ENCODE assay signal across 24 cellular contexts in genomic region chr3:23114479-23114878, GRCh38.
DNase-seq lines count a peak whose midpoint lies in the region; ATAC-seq and TF ChIP-seq lines count a peak whose summit lies in the region.
"Had no signal": no experiment of that assay in that cellular context is flagged by ENCODE, and none has a peak within 500 bp of the region (broad histone marks: within the 10 kb centered on the region; RNA-seq: fewer than 3 reads in every experiment).

No MANE protein-coding gene starts in this region.

- peaks cover 0 to 4% (median 0%) of the 10 kb centered on the region in 7 donors for H3K9me3 Mint-ChIP-seq in CD14-positive monocyte
- H3K9me3 Mint-ChIP-seq: activated CD4-positive, alpha-beta T cell treated with anti-CD3 and anti-CD28 coated beads, Interleukin-2, amount 10 ng/mL, durations not matched to agents 24 days and 14 days; activated naive CD8-positive, alpha-beta T cell treated with anti-CD3 and anti-CD28 coated beads, Interleukin-2, amount 50 U/mL, for 24 hours; activated T-cell treated with anti-CD3 and anti-CD28 coated beads, Interleukin-2, amount 50 U/mL, for 24 hours; GM23338; neural progenitor cell had no signal

- peak overlapping the region; percentile 90 for H3K27ac ChIP-seq in VCaP
- H3K27ac ChIP-seq: lower lobe of right lung, parathyroid adenoma, SK-N-MC, upper lobe of left lung had no signal

- H3K27ac Mint-ChIP-seq in CD14-positive monocyte, result peak overlapping the region in 5 of 7 donors; percentile 30 to 85 (median 62)
- H3K27ac Mint-ChIP-seq: activated CD4-positive, alpha-beta T cell treated with anti-CD3 and anti-CD28 coated beads, Interleukin-2, amount 10 ng/mL, durations not matched to agents 24 days and 14 days; activated naive CD8-positive, alpha-beta T cell treated with anti-CD3 and anti-CD28 coated beads, Interleukin-2, amount 50 U/mL, for 24 hours; activated T-cell treated with anti-CD3 and anti-CD28 coated beads, Interleukin-2, amount 50 U/mL, for 24 hours; GM23338; neural progenitor cell; stimulated activated effector memory CD8-positive, alpha-beta T cell treated with anti-CD3 and anti-CD28 coated beads, Interleukin-12 subunit alpha, Interleukin-12 subunit beta, amount 100 ng/mL, for 72 hours had no signal

- no peaks in the 10 kb centered on the region for H3K36me3 Mint-ChIP-seq in CD14-positive monocyte
- H3K36me3 Mint-ChIP-seq: neural progenitor cell; stimulated activated effector memory CD8-positive, alpha-beta T cell treated with anti-CD3 and anti-CD28 coated beads, Interleukin-12 subunit alpha, Interleukin-12 subunit beta, amount 100 ng/mL, for 72 hours had no signal

- intact Hi-C loops in CD14-positive monocyte (cut with micrococcal nuclease), result no loop called here

- peaks cover 29% of the 10 kb centered on the region for H3K4me1 Mint-ChIP-seq in CD14-positive monocyte
- H3K4me1 Mint-ChIP-seq: stimulated activated effector memory CD8-positive, alpha-beta T cell treated with anti-CD3 and anti-CD28 coated beads, Interleukin-12 subunit alpha, Interleukin-12 subunit beta, amount 100 ng/mL, for 72 hours had no signal

- no peak for ATAC-seq in HG03095 (IDR thresholded peaks at IDR 0.05; ENCODE audit: unreplicated experiment)
- ATAC-seq: GM23338; stimulated activated effector memory CD8-positive, alpha-beta T cell treated with anti-CD3 and anti-CD28 coated beads, Interleukin-12 subunit alpha, Interleukin-12 subunit beta, amount 100 ng/mL, for 72 hours had no signal

- H3K27me3 Mint-ChIP-seq in CD14-positive monocyte (ENCODE audit: low read depth in 3 of 3), result peaks cover 2 to 4% (median 2%) of the 10 kb centered on the region in 3 donors
- H3K27me3 Mint-ChIP-seq: activated CD4-positive, alpha-beta T cell treated with anti-CD3 and anti-CD28 coated beads, Interleukin-2, amount 10 ng/mL, durations not matched to agents 24 days and 14 days; activated T-cell treated with anti-CD3 and anti-CD28 coated beads, Interleukin-2, amount 50 U/mL, for 24 hours had no signal

- TF ChIP-seq CTCF in CD14-positive monocyte (IDR thresholded peaks at IDR 0.05), result no peak
- no peak for TF ChIP-seq CTCF in VCaP (conservative IDR thresholded peaks at IDR 0.05)

- H3K4me3 Mint-ChIP-seq in CD14-positive monocyte, result no peak overlapping the region
- H3K4me3 Mint-ChIP-seq: activated CD4-positive, alpha-beta T cell treated with anti-CD3 and anti-CD28 coated beads, Interleukin-2, amount 10 ng/mL, durations not matched to agents 24 days and 14 days; activated naive CD8-positive, alpha-beta T cell treated with anti-CD3 and anti-CD28 coated beads, Interleukin-2, amount 50 U/mL, for 24 hours; activated T-cell treated with anti-CD3 and anti-CD28 coated beads, Interleukin-2, amount 50 U/mL, for 24 hours; GM23338; neural progenitor cell; stimulated activated effector memory CD8-positive, alpha-beta T cell treated with anti-CD3 and anti-CD28 coated beads, Interleukin-12 subunit alpha, Interleukin-12 subunit beta, amount 100 ng/mL, for 72 hours had no signal

- DNase-seq in CD14-positive monocyte (ENCODE audit: low spot score), result no peak
- DNase-seq in NCI-H1105 treated with DMSO at 0.1 percent for 48 hours (lab: John Stamatoyannopoulos, UW), result peak; percentile 32
- peak; percentile 30 for DNase-seq in myocyte (ENCODE audit: low read depth)
- DNase-seq in NOMO-1 treated with dmso at 0.1 percent for 144 hours (lab: John Stamatoyannopoulos, UW; ENCODE audit: unreplicated experiment), result no peak
- no peak for DNase-seq in stimulated activated CD4-positive, alpha-beta T cell treated with anti-CD3 and anti-CD28 coated beads, Interleukin-15, amount 100 ng/mL, for 24 hours
- DNase-seq: activated CD4-positive, alpha-beta T cell treated with anti-CD3 and anti-CD28 coated beads, Interleukin-2, amount 10 ng/mL, durations not matched to agents 24 days and 14 days; activated naive CD8-positive, alpha-beta T cell treated with anti-CD3 and anti-CD28 coated beads, Interleukin-2, amount 50 U/mL, for 24 hours; activated T-cell treated with anti-CD3 and anti-CD28 coated beads, Interleukin-2, amount 50 U/mL, for 24 hours; glutamatergic neuron; lower lobe of right lung; NCI-H1694 treated with DMSO at 0.1 percent for 48 hours; NCI-H2171; NCI-H510A treated with DMSO at 0.1 percent for 48 hours; right cardiac atrium; stimulated activated CD4-positive, alpha-beta T cell treated with anti-CD3 and anti-CD28 coated beads, Interleukin-12 subunit alpha, Interleukin-12 subunit beta, amount 100 ng/mL, for 4 hours; stimulated activated CD4-positive, alpha-beta T cell treated with anti-CD3 and anti-CD28 coated beads, Interleukin-4, amount 100 ng/mL, for 24 hours; upper lobe of left lung had no signal

Comparison
In these comparisons a context has a peak if more than half of its experiments do, and no peak if none do; other contexts are left out.
1. DNase-seq: peak in NCI-H1105 treated with DMSO at 0.1 percent for 48 hours (single experiment) and myocyte (single experiment); none in CD14-positive monocyte (single experiment), NOMO-1 treated with dmso at 0.1 percent for 144 hours (single experiment) and stimulated activated CD4-positive, alpha-beta T cell treated with anti-CD3 and anti-CD28 coated beads, Interleukin-15, amount 100 ng/mL, for 24 hours (single experiment).